9 cellular contexts compared by ENCODE assay signal in genomic region chr10:44977287-44978212, GRCh38. TPM values are rescaled to one million over a fixed set of nuclear protein-coding genes. Genes with fewer than 3 reads are reported as not detected.
DNase-seq lines count a peak whose midpoint lies in the region; TF ChIP-seq lines count a peak whose summit lies in the region.
"Had no signal": no experiment of that assay in that cellular context is flagged by ENCODE, and none has a peak within 500 bp of the region (broad histone marks: within the 10 kb centered on the region; RNA-seq: fewer than 3 reads in every experiment).

No MANE protein-coding gene starts in this region.

- H3K27me3 Mint-ChIP-seq in T-helper 1 cell treated with Interleukin-12 subunit alpha and Interleukin-12 subunit beta and Interleukin-4 antibody, amounts not matched to agents 30 μg/mL and 1 μg/mL, for 36 hours (ENCODE audit: low read depth), result no peaks in the 10 kb centered on the region
- H3K27me3 Mint-ChIP-seq in nephron (ENCODE audit: low read depth), result no peaks in the 10 kb centered on the region
- H3K27me3 Mint-ChIP-seq in activated naive CD4-positive, alpha-beta T cell treated with anti-CD3 and anti-CD28 coated beads, Interleukin-2, amount 10 ng/mL, durations not matched to agents 7 days and 5 days, result peaks cover 18% of the 10 kb centered on the region

- H3K9me3 ChIP-seq in esophagus squamous epithelium, result no peaks in the 10 kb centered on the region

- peaks cover 46% of the 10 kb centered on the region for H3K4me1 Mint-ChIP-seq in T-helper 1 cell treated with Interleukin-12 subunit alpha and Interleukin-12 subunit beta and Interleukin-4 antibody, amounts not matched to agents 30 μg/mL and 1 μg/mL, for 36 hours (ENCODE audit: low read depth)
- H3K4me1 Mint-ChIP-seq in nephron, result peaks cover 68% of the 10 kb centered on the region
- H3K4me1 Mint-ChIP-seq in activated naive CD4-positive, alpha-beta T cell treated with anti-CD3 and anti-CD28 coated beads, Interleukin-2, amount 10 ng/mL, durations not matched to agents 7 days and 5 days, result peaks cover 29% of the 10 kb centered on the region

- H3K9me3 Mint-ChIP-seq in T-helper 1 cell treated with Interleukin-12 subunit alpha and Interleukin-12 subunit beta and Interleukin-4 antibody, amounts not matched to agents 30 μg/mL and 1 μg/mL, for 36 hours, result no peaks in the 10 kb centered on the region
- no peaks in the 10 kb centered on the region for H3K9me3 Mint-ChIP-seq in nephron
- H3K9me3 Mint-ChIP-seq in activated naive CD4-positive, alpha-beta T cell treated with anti-CD3 and anti-CD28 coated beads, Interleukin-2, amount 10 ng/mL, durations not matched to agents 7 days and 5 days, result no peaks in the 10 kb centered on the region

- H3K27me3 ChIP-seq in esophagus squamous epithelium, result no peaks in the 10 kb centered on the region

- peak overlapping the region; percentile 80 for H3K4me3 Mint-ChIP-seq in T-helper 1 cell treated with Interleukin-12 subunit alpha and Interleukin-12 subunit beta and Interleukin-4 antibody, amounts not matched to agents 30 μg/mL and 1 μg/mL, for 36 hours
- peak overlapping the region; percentile 84 to 93 (median 92) for H3K4me3 Mint-ChIP-seq in nephron
- no peak overlapping the region for H3K4me3 Mint-ChIP-seq in activated naive CD4-positive, alpha-beta T cell treated with anti-CD3 and anti-CD28 coated beads, Interleukin-2, amount 10 ng/mL, durations not matched to agents 7 days and 5 days

- no peak for TF ChIP-seq CTCF in esophagus squamous epithelium (IDR thresholded peaks at IDR 0.05)
- no peak for TF ChIP-seq CTCF in nephron (IDR thresholded peaks at IDR 0.05; ENCODE audit: unreplicated experiment in 3 of 3)

- H3K4me3 ChIP-seq in esophagus squamous epithelium (peak overlapping the region; percentile 26 to 74 (median 51)), urinary bladder (ENCODE audit: low read depth, low read length) (peak overlapping the region; percentile 46)

- H3K4me1 ChIP-seq in esophagus squamous epithelium (peaks cover 58 to 99% (median 59%) of the 10 kb centered on the region in 3 donors), urinary bladder (ENCODE audit: insufficient read depth) (no peaks in the 10 kb centered on the region)

- WGBS in esophagus squamous epithelium, 2 donors, result 62 to 88% methylated on average over 5 to 9 of the region's 25 CpGs
- WGBS in urinary bladder, result 78% methylated on average over 25 of the region's 25 CpGs

- H3K36me3 Mint-ChIP-seq in T-helper 1 cell treated with Interleukin-12 subunit alpha and Interleukin-12 subunit beta and Interleukin-4 antibody, amounts not matched to agents 30 μg/mL and 1 μg/mL, for 36 hours (ENCODE audit: low read depth), result peaks cover 3% of the 10 kb centered on the region
- peaks cover 3% of the 10 kb centered on the region for H3K36me3 Mint-ChIP-seq in nephron (ENCODE audit: low read depth)
- H3K36me3 Mint-ChIP-seq in activated naive CD4-positive, alpha-beta T cell treated with anti-CD3 and anti-CD28 coated beads, Interleukin-2, amount 10 ng/mL, durations not matched to agents 7 days and 5 days, result no peaks in the 10 kb centered on the region

- intact Hi-C loops in esophagus squamous epithelium (cut with DNase I), result no loop called here

- no peak for DNase-seq in T-helper 1 cell
- DNase-seq in esophagus squamous epithelium (lab: John Stamatoyannopoulos, UW), result no peak
- no peak for DNase-seq in activated naive CD4-positive, alpha-beta T cell treated with anti-CD3 and anti-CD28 coated beads, Interleukin-2, amount 10 ng/mL, durations not matched to agents 7 days and 5 days
- DNase-seq in Ammon's horn (ENCODE audit: low spot score), result no peak
- DNase-seq in occipital lobe (lab: John Stamatoyannopoulos, UW), result no peak
- DNase-seq: NCI-H510A had no signal

- CTCF ChIA-PET in activated naive CD4-positive, alpha-beta T cell treated with anti-CD3 and anti-CD28 coated beads, Interleukin-2, amount 10 ng/mL, durations not matched to agents 7 days and 5 days (lab: Charles Lee), result interaction anchor here (1.0 to 2.1 kb wide), 4 partner anchors 12 to 45 kb away, joined by 3 to 15 read pairs (median 7); partner anchors contain the start of gene ZNF22

- H3K27ac Mint-ChIP-seq in T-helper 1 cell treated with Interleukin-12 subunit alpha and Interleukin-12 subunit beta and Interleukin-4 antibody, amounts not matched to agents 30 μg/mL and 1 μg/mL, for 36 hours, result peak overlapping the region; percentile 67
- peak overlapping the region; percentile 97 to 99 (median 98) for H3K27ac Mint-ChIP-seq in nephron
- no peak overlapping the region for H3K27ac Mint-ChIP-seq in activated naive CD4-positive, alpha-beta T cell treated with anti-CD3 and anti-CD28 coated beads, Interleukin-2, amount 10 ng/mL, durations not matched to agents 7 days and 5 days

- H3K36me3 ChIP-seq in esophagus squamous epithelium (peaks cover 0 to 8% (median 0%) of the 10 kb centered on the region in 3 donors), urinary bladder (ENCODE audit: insufficient read depth) (no peaks in the 10 kb centered on the region)

- no peak for TF ChIP-seq POLR2A in esophagus squamous epithelium (IDR thresholded peaks at IDR 0.05)

- H3K27ac ChIP-seq in esophagus squamous epithelium (peak overlapping the region; percentile 71 to 86 (median 82)), urinary bladder (ENCODE audit: low read depth) (peak overlapping the region; percentile 19)

RNA-seq across cellular contexts. Expression of gene DEPP1, which starts 1.1 kb away (rescaled TPM):
- total RNA-seq in esophagus squamous epithelium (100 to 1,000 TPM in 1 of 4 donors, 10 to 100 TPM in 1, 1 to 10 TPM in 2; 2.5 to 116 (median 27.5) TPM), urinary bladder (15.5 TPM), occipital lobe (3.1 TPM)
- polyA plus RNA-seq in urinary bladder, result 51.6 TPM

RNA-seq across cellular contexts. Expression of gene RASSF4, which starts 17.9 kb away (rescaled TPM):
- total RNA-seq in esophagus squamous epithelium (10 to 100 TPM in 1 of 4 donors, 1 to 10 TPM in 3; 1.7 to 22.5 (median 7.4) TPM), urinary bladder (12.2 TPM), occipital lobe (7.2 TPM)
- polyA plus RNA-seq in urinary bladder, result 55.1 TPM

RNA-seq across cellular contexts. Expression of gene ZNF22, which starts 23.2 kb away (rescaled TPM):
- total RNA-seq in esophagus squamous epithelium, result 10 to 100 TPM in 2 of 4 donors, 1 to 10 TPM in 2; 3.6 to 14.5 (median 8.0) TPM
- total RNA-seq in urinary bladder, result 44.4 TPM
- 17.1 TPM for polyA plus RNA-seq in urinary bladder
- 48.8 TPM for total RNA-seq in occipital lobe
